ENCODE assay signal across 9 cellular contexts in genomic region chrX:70970482-70970999, GRCh38. TPM values are rescaled to one million over a fixed set of nuclear protein-coding genes. Genes with fewer than 3 reads are reported as not detected.
DNase-seq lines count a peak whose midpoint lies in the region; ATAC-seq and TF ChIP-seq lines count a peak whose summit lies in the region.
"Had no signal": no experiment of that assay in that cellular context is flagged by ENCODE, and none has a peak within 500 bp of the region (broad histone marks: within the 10 kb centered on the region; RNA-seq: fewer than 3 reads in every experiment).

No MANE protein-coding gene starts in this region.

- no peaks in the 10 kb centered on the region for H4K20me1 ChIP-seq in DOHH2 (ENCODE audit: control insufficient read depth, insufficient read depth, low read depth, low read length)

- H3F3A ChIP-seq in DOHH2 (ENCODE audit: control insufficient read depth, insufficient read depth) = no peaks in the 10 kb centered on the region

- H3K27ac ChIP-seq in DOHH2 (ENCODE audit: low read depth, low read length) = no peak overlapping the region
- no peak overlapping the region for H3K27ac ChIP-seq in stomach

- TF ChIP-seq EP300 in stomach (IDR thresholded peaks at IDR 0.05) = no peak

- H3K4me2 ChIP-seq in DOHH2 (ENCODE audit: low read length) = no peak overlapping the region

- H3K9me3 Mint-ChIP-seq in memory B cell = no peaks in the 10 kb centered on the region

- H3K79me2 ChIP-seq in DOHH2 (ENCODE audit: control insufficient read depth, low read length) = no peaks in the 10 kb centered on the region

- H3K4me1 Mint-ChIP-seq in memory B cell = peaks cover 2% of the 10 kb centered on the region

- H3K9me2 ChIP-seq in DOHH2 (replicated peaks; ENCODE audit: control insufficient read depth, low read length) = no peaks in the 10 kb centered on the region

- no peak for ATAC-seq in memory B cell (ENCODE audit: low read depth)
- ATAC-seq in HG02642 (IDR thresholded peaks at IDR 0.05; ENCODE audit: poor library complexity, unreplicated experiment) = no peak
- no peak for ATAC-seq in GM21576 (IDR thresholded peaks at IDR 0.05; ENCODE audit: unreplicated experiment)

- no peak for TF ChIP-seq POLR2A in stomach (IDR thresholded peaks at IDR 0.05)

- H3K4me1 ChIP-seq in DOHH2 (ENCODE audit: control insufficient read depth, low read length) (no peaks in the 10 kb centered on the region), stomach (no peaks in the 10 kb centered on the region)

- H3K4me3 ChIP-seq in DOHH2 (ENCODE audit: low read length) (no peak overlapping the region), stomach (no peak overlapping the region)

- TF ChIP-seq CTCF in DOHH2 (IDR thresholded peaks at IDR 0.05; ENCODE audit: low read depth, low read length, poor library complexity, severe bottlenecking) (peak; percentile 23), LNCAP (IDR thresholded peaks at IDR 0.05) (peak; percentile 34; the same call in 1 of the 2 replicates), stomach (IDR thresholded peaks at IDR 0.05) (peak in 1 of 7 experiments; percentile 9)

- no peaks in the 10 kb centered on the region for H3K9me3 ChIP-seq in DOHH2 (ENCODE audit: control insufficient read depth, insufficient read depth, low read length)
- peaks cover 0 to 8% (median 0%) of the 10 kb centered on the region in 4 donors for H3K9me3 ChIP-seq in stomach

- no peaks in the 10 kb centered on the region for H3K36me3 Mint-ChIP-seq in memory B cell

- intact Hi-C loops in stomach (cut with DNase I; ENCODE audit: low total_unique reads) = no loop called here

- H3K27me3 Mint-ChIP-seq in memory B cell = no peaks in the 10 kb centered on the region

- 7 to 28% (median 10%) methylated on average over 2 of the region's 2 CpGs for whole genome bisulfite sequencing in stomach, 5 donors

- peak; percentile 14 for DNase-seq in amniotic epithelial cell (ENCODE audit: low read depth)
- DNase-seq in memory B cell (ENCODE audit: low spot score in 2 of 2) = peak in 1 of 2 donors; percentile 0
- DNase-seq in stomach = no peak
- DNase-seq in NCI-H446 treated with DMSO at 0.1 percent for 48 hours (lab: John Stamatoyannopoulos, UW) = no peak

- no peaks in the 10 kb centered on the region for H3K36me3 ChIP-seq in DOHH2 (ENCODE audit: control insufficient read depth, low read length)
- H3K36me3 ChIP-seq in stomach = no peaks in the 10 kb centered on the region

- H3K27me3 ChIP-seq in DOHH2 (ENCODE audit: control insufficient read depth, low read length) (peaks cover 5% of the 10 kb centered on the region; the same call in 1 of the 2 replicates), stomach (no peaks in the 10 kb centered on the region)

- no peak overlapping the region for H3K27ac Mint-ChIP-seq in memory B cell

- H3K4me3 Mint-ChIP-seq in memory B cell = peak overlapping the region; percentile 47

RNA-seq across cellular contexts. Expression of gene SLC7A3, which starts 39.6 kb away (rescaled TPM):
- total RNA-seq in stomach = under 1 TPM in 1 of 5 donors, not detected in 4; 0.37 TPM
- polyA plus RNA-seq in stomach = under 1 TPM in 1 of 3 donors, not detected in 2; 0.55 TPM
- total RNA-seq: T-helper 1 cell treated with Interleukin-12 subunit alpha and Interleukin-12 subunit beta and Interleukin-4 antibody, amounts not matched to agents 30 ng/mL and 1 ng/mL, for 36 hours had no signal
